In genomic region chr17:77328823-77329740, GRCh38 we compare ENCODE assay signal across 16 cellular contexts.
DNase-seq lines count a peak whose midpoint lies in the region; ATAC-seq and TF ChIP-seq lines count a peak whose summit lies in the region.
"Had no signal": no experiment of that assay in that cellular context is flagged by ENCODE, and none has a peak within 500 bp of the region (broad histone marks: within the 10 kb centered on the region; RNA-seq: fewer than 3 reads in every experiment).

No MANE protein-coding gene starts in this region.

- no TSS peak for BruUV-seq in PC-3 (replicated peaks; lab: Mats Ljungman, UMichigan)

- WGBS in psoas muscle, 3 donors = 74 to 84% (median 78%) methylated on average over 15 of the region's 15 CpGs

- H3K4me1 ChIP-seq in PC-3 (ENCODE audit: insufficient read depth, low read length) (peaks cover 53% of the 10 kb centered on the region), gastrocnemius medialis (peaks cover 26 to 52% of the 10 kb centered on the region in 2 donors), psoas muscle (peaks cover 49% of the 10 kb centered on the region)

- H3K36me3 ChIP-seq in PC-3 (ENCODE audit: low read depth, low read length) (peaks cover 8% of the 10 kb centered on the region; the same call in 1 of the 2 replicates), gastrocnemius medialis (no peaks in the 10 kb centered on the region), psoas muscle (ENCODE audit: insufficient read depth in 1 of 2, low read depth in 1 of 2) (no peaks in the 10 kb centered on the region)

- no peak for TF ChIP-seq POLR2A in gastrocnemius medialis (IDR thresholded peaks at IDR 0.05)

- H3K4me3 ChIP-seq in PC-3 (ENCODE audit: low read length) = no peak overlapping the region
- H3K4me3 ChIP-seq in gastrocnemius medialis = no peak overlapping the region
- H3K4me3 ChIP-seq in psoas muscle = no peak overlapping the region
- H3K4me3 ChIP-seq: A549 had no signal

- no peak for TF ChIP-seq CTCF in PC-3 (conservative IDR thresholded peaks at IDR 0.05; ENCODE audit: low read depth, low read length)
- no peak for TF ChIP-seq CTCF in gastrocnemius medialis (IDR thresholded peaks at IDR 0.05 in 4 of 5, conservative IDR thresholded peaks at IDR 0.05 in 1 of 5)
- TF ChIP-seq CTCF in psoas muscle (IDR thresholded peaks at IDR 0.05) = no peak

- in situ Hi-C loops in gastrocnemius medialis (cut with MboI; ENCODE audit: low sequenced_read_pairs in 4 of 4) = loop anchor here in 2 of 4 donors (5.0 to 10.0 kb wide), 2 partner anchors 96 to 163 kb away; no protein-coding TSS in a partner anchor

- no peak overlapping the region for H3K9ac ChIP-seq in PC-3 (ENCODE audit: low read length)

- H3K9me3 ChIP-seq in PC-3 (ENCODE audit: low read length) (no peaks in the 10 kb centered on the region), gastrocnemius medialis (no peaks in the 10 kb centered on the region), psoas muscle (no peaks in the 10 kb centered on the region)
- H3K9me3 ChIP-seq: A549 had no signal

- H3K27me3 ChIP-seq in PC-3 (ENCODE audit: low read length) (no peaks in the 10 kb centered on the region), gastrocnemius medialis (no peaks in the 10 kb centered on the region), psoas muscle (ENCODE audit: insufficient read depth in 3 of 3, low read length in 2 of 3) (no peaks in the 10 kb centered on the region)

- intact Hi-C loops in PC-3 (cut with micrococcal nuclease) (no loop called here), gastrocnemius medialis (cut with DNase I; ENCODE audit: low total_unique reads) (no loop called here), psoas muscle (cut with DNase I) (loop anchor here in 1 of 2 donors (5.0 kb wide), 1 partner anchor 98 kb away; no protein-coding TSS in a partner anchor)

- ATAC-seq in PC-3 (no peak; the same call in 1 of the 2 replicates), gastrocnemius medialis (no peak), psoas muscle (no peak), HG03045 (IDR thresholded peaks at IDR 0.05; ENCODE audit: unreplicated experiment) (no peak)
- ATAC-seq: A549; activated T-cell treated with anti-CD3 and anti-CD28 coated beads, Interleukin-2, amount 50 U/mL, for 72 hours; stimulated activated naive CD8-positive, alpha-beta T cell treated with anti-CD3 and anti-CD28 coated beads, Interleukin-15, amount 100 ng/mL, for 72 hours had no signal

- H3K9me2 ChIP-seq in PC-3 (replicated peaks; ENCODE audit: low read length) = no peaks in the 10 kb centered on the region

- DNase-seq in NCI-H82 (lab: John Stamatoyannopoulos, UW) (peak; percentile 20), NCI-H82 treated with DMSO at 0.1 percent for 48 hours (lab: John Stamatoyannopoulos, UW; ENCODE audit: unreplicated experiment) (no peak), PC-3 (no peak), epithelial cell of prostate (ENCODE audit: low read depth, low spot score) (no peak), gastrocnemius medialis (no peak), psoas muscle (no peak)
- no peak for DNase-seq in effector CD4-positive, alpha-beta T cell
- DNase-seq: activated T-cell treated with anti-CD3 and anti-CD28 coated beads, Interleukin-2, amount 50 U/mL, for 72 hours; central memory CD4-positive, alpha-beta T cell; DND-41; MM.1S; occipital lobe had no signal

- 0 out of 2 replicates have a peak overlapping the region, but pooled peaks have one; percentile 1 for H3K27ac ChIP-seq in PC-3 (ENCODE audit: low read length)
- H3K27ac ChIP-seq in epithelial cell of prostate = peak overlapping the region; percentile 0
- H3K27ac ChIP-seq in gastrocnemius medialis = peak overlapping the region in 3 of 4 donors; percentile 25 to 61 (median 42)
- no peak overlapping the region for H3K27ac ChIP-seq in psoas muscle
- H3K27ac ChIP-seq: HL-60 had no signal

- POLR2A ChIA-PET in PC-3 (lab: Charles Lee; ENCODE audit: unreplicated experiment) = no interaction called here

- CTCF ChIA-PET in PC-3 (lab: Charles Lee) = no interaction called here

- H3F3A ChIP-seq in PC-3 (ENCODE audit: low read length, unreplicated experiment) = peaks cover 24% of the 10 kb centered on the region

- H2AFZ ChIP-seq in PC-3 (ENCODE audit: low read length) = no peak overlapping the region

- no peak overlapping the region for H3K4me2 ChIP-seq in PC-3 (ENCODE audit: low read length)
- H3K4me2 ChIP-seq: A549 had no signal

- H4K20me1 ChIP-seq in PC-3 (ENCODE audit: low read length) = peaks cover 12% of the 10 kb centered on the region; the same call in 1 of the 2 replicates

- H3K79me2 ChIP-seq in PC-3 (ENCODE audit: low read length) = peaks cover 91% of the 10 kb centered on the region
